Comparison of ENCODE assay signal across 1 cellular context in genomic region chr10:75495434-75496190, GRCh38.
A peak's percentile ranks its signal among the peaks of the same experiment; 100 is the strongest.
TF ChIP-seq lines count a peak whose summit lies in the region.

No MANE protein-coding gene starts in this region.

TF ChIP-seq in HepG2, 621 proteins besides CTCF, POLR2A, EP300 and RAD21 (continued from another document and continues in another):
- no peak for TF ChIP-seq ZBTB43 (CRISPR knock-in tag; conservative IDR thresholded peaks at IDR 0.05)
- no peak for TF ChIP-seq ERF (CRISPR knock-in tag; IDR thresholded peaks at IDR 0.05)
- 0 out of 2 replicates have a peak, but pooled peaks have one; percentile 24 for TF ChIP-seq ZNF607 (CRISPR knock-in tag; IDR thresholded peaks at IDR 0.05; ENCODE audit: borderline replicate concordance)
- TF ChIP-seq NAIF1 (CRISPR knock-in tag; IDR thresholded peaks at IDR 0.05; ENCODE audit: borderline replicate concordance) = 0 out of 2 replicates have a peak, but pooled peaks have one; percentile 14
- no peak for TF ChIP-seq CENPX (CRISPR knock-in tag; IDR thresholded peaks at IDR 0.05)
- no peak for TF ChIP-seq MYC (CRISPR knock-in tag; IDR thresholded peaks at IDR 0.05; ENCODE audit: borderline replicate concordance)
- no peak for TF ChIP-seq IRF2 (CRISPR knock-in tag; IDR thresholded peaks at IDR 0.05)
- peak; percentile 83 for TF ChIP-seq SRF (IDR thresholded peaks at IDR 0.05; ENCODE audit: low read depth, low read length)
- no peak for TF ChIP-seq SIN3A (IDR thresholded peaks at IDR 0.05; ENCODE audit: borderline replicate concordance, low read depth, low read length)
- no peak for TF ChIP-seq SSRP1 (CRISPR knock-in tag; IDR thresholded peaks at IDR 0.05)
- no peak for TF ChIP-seq CHD2 (IDR thresholded peaks at IDR 0.05; ENCODE audit: low read depth, low read length)
- TF ChIP-seq DNMT3B (CRISPR knock-in tag; conservative IDR thresholded peaks at IDR 0.05) = no peak
- no peak for TF ChIP-seq SIN3B (IDR thresholded peaks at IDR 0.05; ENCODE audit: low read length)
- TF ChIP-seq ZNF292 (CRISPR knock-in tag; IDR thresholded peaks at IDR 0.05; ENCODE audit: borderline replicate concordance, low read depth) = no peak; the same call in 1 of the 2 replicates
- TF ChIP-seq, protein P1, sequence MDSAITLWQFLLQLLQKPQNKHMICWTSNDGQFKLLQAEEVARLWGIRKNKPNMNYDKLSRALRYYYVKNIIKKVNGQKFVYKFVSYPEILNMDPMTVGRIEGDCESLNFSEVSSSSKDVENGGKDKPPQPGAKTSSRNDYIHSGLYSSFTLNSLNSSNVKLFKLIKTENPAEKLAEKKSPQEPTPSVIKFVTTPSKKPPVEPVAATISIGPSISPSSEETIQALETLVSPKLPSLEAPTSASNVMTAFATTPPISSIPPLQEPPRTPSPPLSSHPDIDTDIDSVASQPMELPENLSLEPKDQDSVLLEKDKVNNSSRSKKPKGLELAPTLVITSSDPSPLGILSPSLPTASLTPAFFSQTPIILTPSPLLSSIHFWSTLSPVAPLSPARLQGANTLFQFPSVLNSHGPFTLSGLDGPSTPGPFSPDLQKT (CRISPR knock-in tag; IDR thresholded peaks at IDR 0.05; ENCODE audit: borderline replicate concordance) = no peak
- TF ChIP-seq AHR (CRISPR knock-in tag; IDR thresholded peaks at IDR 0.05) = no peak
- peak; percentile 53 for TF ChIP-seq GATAD2A (CRISPR knock-in tag; IDR thresholded peaks at IDR 0.05)
- TF ChIP-seq, protein P2, sequence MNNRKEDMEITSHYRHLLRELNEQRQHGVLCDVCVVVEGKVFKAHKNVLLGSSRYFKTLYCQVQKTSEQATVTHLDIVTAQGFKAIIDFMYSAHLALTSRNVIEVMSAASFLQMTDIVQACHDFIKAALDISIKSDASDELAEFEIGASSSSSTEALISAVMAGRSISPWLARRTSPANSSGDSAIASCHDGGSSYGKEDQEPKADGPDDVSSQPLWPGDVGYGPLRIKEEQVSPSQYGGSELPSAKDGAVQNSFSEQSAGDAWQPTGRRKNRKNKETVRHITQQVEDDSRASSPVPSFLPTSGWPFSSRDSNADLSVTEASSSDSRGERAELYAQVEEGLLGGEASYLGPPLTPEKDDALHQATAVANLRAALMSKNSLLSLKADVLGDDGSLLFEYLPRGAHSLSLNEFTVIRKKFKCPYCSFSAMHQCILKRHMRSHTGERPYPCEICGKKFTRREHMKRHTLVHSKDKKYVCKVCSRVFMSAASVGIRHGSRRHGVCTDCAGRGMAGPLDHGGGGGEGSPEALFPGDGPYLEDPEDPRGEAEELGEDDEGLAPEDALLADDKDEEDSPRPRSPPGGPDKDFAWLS (CRISPR knock-in tag; IDR thresholded peaks at IDR 0.05; ENCODE audit: borderline replicate concordance) = no peak
- no peak for TF ChIP-seq E2F2 (CRISPR knock-in tag; IDR thresholded peaks at IDR 0.05; ENCODE audit: borderline replicate concordance)
- no peak for TF ChIP-seq HNF1A (IDR thresholded peaks at IDR 0.05; ENCODE audit: low read depth)
- peak; percentile 50; the same call in 1 of the 2 replicates for TF ChIP-seq HNF1A (CRISPR knock-in tag; IDR thresholded peaks at IDR 0.05; ENCODE audit: borderline replicate concordance)
- TF ChIP-seq MTF2 (CRISPR knock-in tag; IDR thresholded peaks at IDR 0.05; ENCODE audit: borderline replicate concordance) = no peak
- TF ChIP-seq RORA (CRISPR knock-in tag; IDR thresholded peaks at IDR 0.05) = no peak
- no peak for TF ChIP-seq ZNF746 (CRISPR knock-in tag; IDR thresholded peaks at IDR 0.05)
- no peak for TF ChIP-seq ZMAT5 (CRISPR knock-in tag; IDR thresholded peaks at IDR 0.05; ENCODE audit: borderline replicate concordance, low read depth)
- no peak for TF ChIP-seq EEA1 (CRISPR knock-in tag; IDR thresholded peaks at IDR 0.05; ENCODE audit: borderline replicate concordance)
- no peak for TF ChIP-seq GPBP1L1 (CRISPR knock-in tag; IDR thresholded peaks at IDR 0.05)
- TF ChIP-seq ZNF512B (CRISPR knock-in tag; IDR thresholded peaks at IDR 0.05; ENCODE audit: borderline replicate concordance) = no peak
- TF ChIP-seq NFYB (CRISPR knock-in tag; IDR thresholded peaks at IDR 0.05) = no peak
- no peak for TF ChIP-seq ZNF577 (CRISPR knock-in tag; IDR thresholded peaks at IDR 0.05; ENCODE audit: borderline replicate concordance, low read depth)
- no peak for TF ChIP-seq ZNF598 (CRISPR knock-in tag; IDR thresholded peaks at IDR 0.05; ENCODE audit: borderline replicate concordance)
- TF ChIP-seq ZNF317 (CRISPR knock-in tag; IDR thresholded peaks at IDR 0.05) = no peak
- peak; percentile 55 for TF ChIP-seq ARID5B (CRISPR knock-in tag; IDR thresholded peaks at IDR 0.05)
- TF ChIP-seq, protein P3, sequence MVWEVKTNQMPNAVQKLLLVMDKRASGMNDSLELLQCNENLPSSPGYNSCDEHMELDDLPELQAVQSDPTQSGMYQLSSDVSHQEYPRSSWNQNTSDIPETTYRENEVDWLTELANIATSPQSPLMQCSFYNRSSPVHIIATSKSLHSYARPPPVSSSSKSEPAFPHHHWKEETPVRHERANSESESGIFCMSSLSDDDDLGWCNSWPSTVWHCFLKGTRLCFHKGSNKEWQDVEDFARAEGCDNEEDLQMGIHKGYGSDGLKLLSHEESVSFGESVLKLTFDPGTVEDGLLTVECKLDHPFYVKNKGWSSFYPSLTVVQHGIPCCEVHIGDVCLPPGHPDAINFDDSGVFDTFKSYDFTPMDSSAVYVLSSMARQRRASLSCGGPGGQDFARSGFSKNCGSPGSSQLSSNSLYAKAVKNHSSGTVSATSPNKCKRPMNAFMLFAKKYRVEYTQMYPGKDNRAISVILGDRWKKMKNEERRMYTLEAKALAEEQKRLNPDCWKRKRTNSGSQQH (CRISPR knock-in tag; IDR thresholded peaks at IDR 0.05; ENCODE audit: low read depth) = no peak
- TF ChIP-seq ZNF724P (CRISPR knock-in tag; IDR thresholded peaks at IDR 0.05; ENCODE audit: borderline replicate concordance) = no peak
- TF ChIP-seq ZFP37 (CRISPR knock-in tag; IDR thresholded peaks at IDR 0.05; ENCODE audit: borderline replicate concordance) = no peak
- TF ChIP-seq TEF (CRISPR knock-in tag; IDR thresholded peaks at IDR 0.05) = no peak
- TF ChIP-seq ZFX (CRISPR knock-in tag; IDR thresholded peaks at IDR 0.05; ENCODE audit: low read depth) = no peak
- no peak for TF ChIP-seq MTA1 (CRISPR knock-in tag; IDR thresholded peaks at IDR 0.05; ENCODE audit: borderline replicate concordance)
